7 cellular contexts compared by ENCODE assay signal in genomic region chr6:45092135-45092534, GRCh38.
"Had no signal": no experiment of that assay in that cellular context is flagged by ENCODE, and none has a peak within 500 bp of the region (broad histone marks: within the 10 kb centered on the region; RNA-seq: fewer than 3 reads in every experiment).

No MANE protein-coding gene starts in this region.

- FAIRE-seq: GM12878, GM12891, GM12892, GM18507, GM19239 had no signal

- DNase-seq: GDM1, GF-D8 had no signal

- H3K4me3 ChIP-seq: GM12878 had no signal

- ATAC-seq: GM12878 had no signal
